Comparison of ENCODE assay signal across 10 cellular contexts in genomic region chr10:84296071-84296981, GRCh38. TPM values are rescaled to one million over a fixed set of nuclear protein-coding genes. Genes with fewer than 3 reads are reported as not detected.
DNase-seq lines count a peak whose midpoint lies in the region; ATAC-seq and TF ChIP-seq lines count a peak whose summit lies in the region.
"Had no signal": no experiment of that assay in that cellular context is flagged by ENCODE, and none has a peak within 500 bp of the region (broad histone marks: within the 10 kb centered on the region; RNA-seq: fewer than 3 reads in every experiment).

No MANE protein-coding gene starts in this region.

- peak overlapping the region; percentile 53 for H3K27ac ChIP-seq in smooth muscle cell (ENCODE audit: low read depth)

- H3K4me1 ChIP-seq in adipocyte (ENCODE audit: control insufficient read depth, insufficient read depth, low read length) (no peaks in the 10 kb centered on the region), smooth muscle cell (ENCODE audit: low read depth) (no peaks in the 10 kb centered on the region), mucosa of descending colon (ENCODE audit: low read depth) (no peaks in the 10 kb centered on the region)

- H3K4me3 ChIP-seq in adipocyte (ENCODE audit: low read length) (no peak overlapping the region), smooth muscle cell (no peak overlapping the region), mucosa of descending colon (no peak overlapping the region)

- DNase-seq in HCEC 1CT = peak; percentile 67
- DNase-seq in adipocyte (ENCODE audit: low read depth) = peak; percentile 79
- DNase-seq in glomerular endothelial cell (ENCODE audit: extremely low read depth, low read depth, low spot score) = peak; percentile 87
- no peak for DNase-seq in smooth muscle cell (lab: John Stamatoyannopoulos, UW; ENCODE audit: unreplicated experiment)
- DNase-seq in mucosa of descending colon = no peak
- no peak for DNase-seq in stimulated activated naive CD4-positive, alpha-beta T cell (lab: John Stamatoyannopoulos, UW)
- DNase-seq: erythroblast, nephron progenitor cell had no signal

- H4K20me1 ChIP-seq in smooth muscle cell (ENCODE audit: low read depth) = no peaks in the 10 kb centered on the region

- no peaks in the 10 kb centered on the region for H3K9me3 ChIP-seq in adipocyte (ENCODE audit: control insufficient read depth, low read length)
- H3K9me3 ChIP-seq in smooth muscle cell (replicated peaks; ENCODE audit: low read depth) = no peaks in the 10 kb centered on the region
- no peaks in the 10 kb centered on the region for H3K9me3 ChIP-seq in mucosa of descending colon

- no peaks in the 10 kb centered on the region for H3K36me3 ChIP-seq in adipocyte (ENCODE audit: control insufficient read depth, insufficient read depth, low read length, severe bottlenecking)
- H3K36me3 ChIP-seq in smooth muscle cell (ENCODE audit: low read depth) = no peaks in the 10 kb centered on the region
- H3K36me3 ChIP-seq in mucosa of descending colon (ENCODE audit: low read depth) = no peaks in the 10 kb centered on the region

- intact Hi-C loops in mucosa of descending colon (cut with DNase I, micrococcal nuclease) = no loop called here

- H3K27me3 ChIP-seq in adipocyte (replicated peaks; ENCODE audit: control insufficient read depth, insufficient read depth, low read length) = no peaks in the 10 kb centered on the region
- no peaks in the 10 kb centered on the region for H3K27me3 ChIP-seq in smooth muscle cell (ENCODE audit: low read depth)

- H3K9ac ChIP-seq in adipocyte (ENCODE audit: low read length) (no peak overlapping the region), smooth muscle cell (ENCODE audit: low read depth) (peak overlapping the region; percentile 6)

- ATAC-seq in mucosa of descending colon (no peak), HG02623 (IDR thresholded peaks at IDR 0.05; ENCODE audit: unreplicated experiment) (no peak)

- TF ChIP-seq CTCF in smooth muscle cell (IDR thresholded peaks at IDR 0.05; ENCODE audit: borderline replicate concordance, insufficient read depth, poor library complexity, severe bottlenecking) (no peak), mucosa of descending colon (IDR thresholded peaks at IDR 0.05) (no peak)

- peak overlapping the region; percentile 40 for H3K4me2 ChIP-seq in smooth muscle cell

- no peaks in the 10 kb centered on the region for H3F3A ChIP-seq in smooth muscle cell (ENCODE audit: low read depth)

- H2AFZ ChIP-seq in smooth muscle cell (ENCODE audit: low read depth) = no peak overlapping the region

- 45% methylated on average over 10 of the region's 10 CpGs for WGBS in smooth muscle cell (ENCODE audit: low lambda C conversion rate)

- no peaks in the 10 kb centered on the region for H3K79me2 ChIP-seq in smooth muscle cell (ENCODE audit: low read depth)

RNA-seq across cellular contexts. Expression of gene CCSER2, which starts 32.1 kb away (rescaled TPM):
- total RNA-seq in glomerular endothelial cell (23.1 and 44.9 TPM in 2 replicates), smooth muscle cell (42.1 and 53.8 TPM in 2 replicates), mucosa of descending colon (100 to 1,000 TPM in 1 of 3 donors, 10 to 100 TPM in 2; 30.2 to 118 (median 48.3) TPM)
- polyA plus RNA-seq in smooth muscle cell = 32.8 and 46.9 TPM in 2 replicates

RNA-seq across cellular contexts. Expression of gene RGR, which starts 51.5 kb away (rescaled TPM):
- not detected in 2 replicates for total RNA-seq in glomerular endothelial cell
- not detected in 2 replicates for total RNA-seq in smooth muscle cell
- not detected in 2 replicates for polyA plus RNA-seq in smooth muscle cell
- total RNA-seq in mucosa of descending colon = not detected
- total RNA-seq: G401 had no signal

RNA-seq across cellular contexts. Expression of gene LRIT1, which starts 55.0 kb away (rescaled TPM):
- total RNA-seq in glomerular endothelial cell = not detected in 2 replicates
- total RNA-seq in smooth muscle cell = not detected in 2 replicates
- not detected in 2 replicates for polyA plus RNA-seq in smooth muscle cell
- not detected for total RNA-seq in mucosa of descending colon
- total RNA-seq: G401 had no signal

Comparison
In these comparisons a context has a peak if more than half of its experiments do, and no peak if none do; other contexts are left out.
1. DNase-seq: peak in HCEC 1CT (single experiment), adipocyte (single experiment) and glomerular endothelial cell (single experiment); none in smooth muscle cell (single experiment), mucosa of descending colon (0 of 3) and stimulated activated naive CD4-positive, alpha-beta T cell (0 of 6).